Comparison of ENCODE assay signal across 1 cellular context in the genomic region with DNA sequence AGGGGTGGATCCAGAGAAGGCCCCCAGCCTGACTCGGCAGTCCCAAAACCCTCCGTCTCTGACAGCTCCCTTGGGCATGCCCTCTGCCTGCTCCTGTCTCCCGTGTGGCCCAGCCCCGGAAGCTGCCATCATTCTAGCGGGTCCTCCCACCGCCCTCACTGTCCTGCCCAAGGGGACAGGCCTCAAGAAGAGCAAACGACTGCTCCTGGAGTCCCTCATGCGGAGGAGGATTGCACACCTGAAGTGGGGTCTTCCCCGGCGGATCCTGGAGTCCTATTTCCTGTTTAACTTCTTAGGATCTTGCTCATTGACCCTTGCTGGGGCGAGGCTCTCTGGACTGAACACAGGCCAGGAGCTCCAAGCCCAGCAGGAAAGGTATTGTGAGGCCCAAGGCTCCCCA.
TF ChIP-seq lines count a peak whose summit lies in the region.

No MANE protein-coding gene starts in this region.

TF ChIP-seq in K562, 482 proteins besides CTCF, POLR2A, EP300 and RAD21:
- TF ChIP-seq WHSC1 (IDR thresholded peaks at IDR 0.05; ENCODE audit: low read length) = no peak
- TF ChIP-seq ZFX (CRISPR knock-in tag; IDR thresholded peaks at IDR 0.05) = peak; percentile 26; the same call in 1 of the 2 replicates
